In the genomic region with DNA sequence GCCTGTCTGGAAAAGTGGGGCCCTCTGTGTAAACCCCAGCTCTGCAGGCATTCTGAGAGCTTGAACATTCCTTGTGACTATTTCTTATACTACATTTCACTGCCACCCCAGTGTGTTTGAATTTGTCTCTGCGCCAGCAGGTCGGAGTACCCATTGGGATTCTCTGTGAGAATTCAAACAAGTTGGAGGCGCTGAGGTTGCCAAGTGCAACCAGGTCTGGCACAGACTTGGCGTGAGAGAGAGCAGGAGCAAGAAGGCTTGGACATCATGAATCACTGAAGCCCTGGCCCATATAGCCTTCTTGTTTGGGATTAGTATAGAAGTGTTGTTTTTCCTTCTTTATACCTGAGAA, we compare ENCODE assay signal across 13 cellular contexts. TPM values are rescaled to one million over a fixed set of nuclear protein-coding genes. Genes with fewer than 3 reads are reported as not detected.
A peak's percentile ranks its signal among the peaks of the same experiment; 100 is the strongest.
DNase-seq lines count a peak whose midpoint lies in the region; ATAC-seq, FAIRE-seq and TF ChIP-seq lines count a peak whose summit lies in the region.
"Had no signal": no experiment of that assay in that cellular context is flagged by ENCODE, and none has a peak within 500 bp of the region (broad histone marks: within the 10 kb centered on the region; RNA-seq: fewer than 3 reads in every experiment).

No MANE protein-coding gene starts in this region.

- H3K36me3 ChIP-seq in kidney (ENCODE audit: control insufficient read depth in 1 of 2, insufficient read depth in 2 of 2, low read length in 2 of 2) (peaks cover 0 to 4% of the 10 kb centered on the region in 2 donors), GM23338 (ENCODE audit: insufficient read depth) (no peaks in the 10 kb centered on the region)
- H3K36me3 ChIP-seq: HAP-1 had no signal

- H3K9me3 Mint-ChIP-seq in GM23338 = no peaks in the 10 kb centered on the region
- H3K9me3 Mint-ChIP-seq: activated naive CD4-positive, alpha-beta T cell treated with anti-CD3 and anti-CD28 coated beads for 36 hours; stimulated activated naive CD8-positive, alpha-beta T cell treated with anti-CD3 and anti-CD28 coated beads, Interleukin-15, Interleukin-2, amounts not matched to agents 100 ng/mL and 50 ng/mL, for 24 hours had no signal

- H3K27ac ChIP-seq in 22Rv1 = peak overlapping the region; percentile 99
- H3K27ac ChIP-seq in kidney (ENCODE audit: low read depth in 2 of 2, low read length in 2 of 2) = peak overlapping the region; percentile 82 to 88
- H3K27ac ChIP-seq in GM23338 (ENCODE audit: low read depth) = no peak overlapping the region

- no peaks in the 10 kb centered on the region for H3K9me3 ChIP-seq in kidney (ENCODE audit: control insufficient read depth in 1 of 2, low read length in 2 of 2)
- H3K9me3 ChIP-seq: HAP-1 had no signal

- peak overlapping the region; percentile 14 to 45 for H3K4me3 ChIP-seq in kidney (ENCODE audit: low read length in 2 of 2)
- no peak overlapping the region for H3K4me3 ChIP-seq in GM23338
- H3K4me3 ChIP-seq: HAP-1 had no signal

- no peaks in the 10 kb centered on the region for H3K36me3 Mint-ChIP-seq in GM23338 (ENCODE audit: low read depth)

- no peak overlapping the region for H3K27ac Mint-ChIP-seq in GM23338
- H3K27ac Mint-ChIP-seq: activated naive CD4-positive, alpha-beta T cell treated with anti-CD3 and anti-CD28 coated beads for 36 hours; stimulated activated naive CD8-positive, alpha-beta T cell treated with anti-CD3 and anti-CD28 coated beads, Interleukin-15, Interleukin-2, amounts not matched to agents 100 ng/mL and 50 ng/mL, for 24 hours had no signal

- no peaks in the 10 kb centered on the region for H3K9me2 ChIP-seq in GM23338 (ENCODE audit: insufficient read depth)

- H3K4me1 ChIP-seq in kidney (ENCODE audit: control insufficient read depth in 1 of 2, insufficient read depth in 1 of 2, low read depth in 1 of 2, low read length in 2 of 2) (peaks cover 47 to 60% of the 10 kb centered on the region in 2 donors), GM23338 (ENCODE audit: insufficient read depth) (peaks cover 5% of the 10 kb centered on the region; the same call in 1 of the 2 replicates)
- H3K4me1 ChIP-seq: HAP-1 had no signal

- no peak for FAIRE-seq in kidney (lab: Jason Lieb, UNC)

- no peaks in the 10 kb centered on the region for H3K79me2 ChIP-seq in GM23338 (replicated peaks; ENCODE audit: insufficient read depth)

- peaks cover 29% of the 10 kb centered on the region for H3K4me1 Mint-ChIP-seq in GM23338

- no peak overlapping the region for H3K4me2 ChIP-seq in GM23338

- peak overlapping the region in 1 of 2 donors; percentile 53 for H3K9ac ChIP-seq in kidney (ENCODE audit: low read length in 2 of 2)

- H3K27me3 ChIP-seq in GM23338 (ENCODE audit: insufficient read depth) = no peaks in the 10 kb centered on the region

- H3F3A ChIP-seq in GM23338 (replicated peaks; ENCODE audit: low read depth) = peaks cover 4% of the 10 kb centered on the region; the same call in 1 of the 2 replicates

- H3K4me3 Mint-ChIP-seq in GM23338 = no peak overlapping the region
- H3K4me3 Mint-ChIP-seq: activated naive CD4-positive, alpha-beta T cell treated with anti-CD3 and anti-CD28 coated beads for 36 hours; stimulated activated naive CD8-positive, alpha-beta T cell treated with anti-CD3 and anti-CD28 coated beads, Interleukin-15, Interleukin-2, amounts not matched to agents 100 ng/mL and 50 ng/mL, for 24 hours had no signal

- no peak overlapping the region for H2AFZ ChIP-seq in GM23338

- DNase-seq in astrocyte of the hippocampus (ENCODE audit: low read depth, low spot score) (peak; percentile 40), kidney (no peak), renal cortical epithelial cell (ENCODE audit: low read depth) (peak; percentile 79), HUDEP-2 (lab: John Stamatoyannopoulos, UW; ENCODE audit: unreplicated experiment in 76 of 76) (no peak), GM23338 (ENCODE audit: low spot score) (no peak)
- DNase-seq: activated naive CD4-positive, alpha-beta T cell treated with anti-CD3 and anti-CD28 coated beads for 36 hours; central memory CD4-positive, alpha-beta T cell; NCI-H2081 treated with DMSO at 0.1 percent for 48 hours had no signal

- peaks cover 13% of the 10 kb centered on the region for H3K27me3 Mint-ChIP-seq in GM23338 (ENCODE audit: insufficient read depth, low read depth, poor library complexity)
- H3K27me3 Mint-ChIP-seq: stimulated activated naive CD8-positive, alpha-beta T cell treated with anti-CD3 and anti-CD28 coated beads, Interleukin-15, Interleukin-2, amounts not matched to agents 100 ng/mL and 50 ng/mL, for 24 hours had no signal

- no peak for TF ChIP-seq CTCF in 22Rv1 (IDR thresholded peaks at IDR 0.05)
- no peak for TF ChIP-seq CTCF in kidney (IDR thresholded peaks at IDR 0.05; ENCODE audit: borderline replicate concordance, extremely low read depth, insufficient read depth)
- TF ChIP-seq CTCF in GM23338 (conservative IDR thresholded peaks at IDR 0.05; ENCODE audit: low read depth in 2 of 2) = no peak

- intact Hi-C loops in kidney (cut with DNase I) = no loop called here

- no peaks in the 10 kb centered on the region for H4K20me1 ChIP-seq in GM23338 (replicated peaks; ENCODE audit: insufficient read depth)

- no peak for ATAC-seq in HG03139 (IDR thresholded peaks at IDR 0.05; ENCODE audit: unreplicated experiment)
- ATAC-seq in GM21390 (IDR thresholded peaks at IDR 0.05; ENCODE audit: unreplicated experiment) = no peak
- ATAC-seq in GM23338 = no peak

TF ChIP-seq in GM23338, 12 proteins besides CTCF, POLR2A, EP300 and RAD21 (continues in another document):
- TF ChIP-seq EZH2 (IDR thresholded peaks at IDR 0.05; ENCODE audit: low read depth, unreplicated experiment) (no peak), POLR2AphosphoS5 (IDR thresholded peaks at IDR 0.05; ENCODE audit: low read depth) (no peak), STAT1 (IDR thresholded peaks at IDR 0.05; ENCODE audit: unreplicated experiment) (no peak)
- TF ChIP-seq, protein P1, sequence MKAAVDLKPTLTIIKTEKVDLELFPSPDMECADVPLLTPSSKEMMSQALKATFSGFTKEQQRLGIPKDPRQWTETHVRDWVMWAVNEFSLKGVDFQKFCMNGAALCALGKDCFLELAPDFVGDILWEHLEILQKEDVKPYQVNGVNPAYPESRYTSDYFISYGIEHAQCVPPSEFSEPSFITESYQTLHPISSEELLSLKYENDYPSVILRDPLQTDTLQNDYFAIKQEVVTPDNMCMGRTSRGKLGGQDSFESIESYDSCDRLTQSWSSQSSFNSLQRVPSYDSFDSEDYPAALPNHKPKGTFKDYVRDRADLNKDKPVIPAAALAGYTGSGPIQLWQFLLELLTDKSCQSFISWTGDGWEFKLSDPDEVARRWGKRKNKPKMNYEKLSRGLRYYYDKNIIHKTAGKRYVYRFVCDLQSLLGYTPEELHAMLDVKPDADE (IDR thresholded peaks at IDR 0.05) = no peak

RNA-seq across cellular contexts. Expression of a gene that starts 33.0 kb away (rescaled TPM):
- 221 TPM for total RNA-seq in kidney
- polyA plus RNA-seq in kidney (ENCODE audit: insufficient read depth, low read depth, low replicate concordance) = 37.2 TPM
- 77.1 and 157 TPM in 2 replicates for total RNA-seq in renal cortical epithelial cell
- 201 and 225 TPM in 2 replicates for total RNA-seq in GM23338 (2014; rRNA removed; shearing (Covaris generic))
- 44.2 and 47.2 TPM in 2 replicates for polyA plus RNA-seq in GM23338 (2016; fragmentation: Nextera tagmentation; extraction: Ambion mirVana)

Comparison
In these comparisons a context has a peak if more than half of its experiments do, and no peak if none do; other contexts are left out.
1. DNase-seq: peak in astrocyte of the hippocampus (single experiment) and renal cortical epithelial cell (single experiment); none in kidney (single experiment), HUDEP-2 (0 of 76) and GM23338 (single experiment).